12 cellular contexts compared by ENCODE assay signal in the genomic region with DNA sequence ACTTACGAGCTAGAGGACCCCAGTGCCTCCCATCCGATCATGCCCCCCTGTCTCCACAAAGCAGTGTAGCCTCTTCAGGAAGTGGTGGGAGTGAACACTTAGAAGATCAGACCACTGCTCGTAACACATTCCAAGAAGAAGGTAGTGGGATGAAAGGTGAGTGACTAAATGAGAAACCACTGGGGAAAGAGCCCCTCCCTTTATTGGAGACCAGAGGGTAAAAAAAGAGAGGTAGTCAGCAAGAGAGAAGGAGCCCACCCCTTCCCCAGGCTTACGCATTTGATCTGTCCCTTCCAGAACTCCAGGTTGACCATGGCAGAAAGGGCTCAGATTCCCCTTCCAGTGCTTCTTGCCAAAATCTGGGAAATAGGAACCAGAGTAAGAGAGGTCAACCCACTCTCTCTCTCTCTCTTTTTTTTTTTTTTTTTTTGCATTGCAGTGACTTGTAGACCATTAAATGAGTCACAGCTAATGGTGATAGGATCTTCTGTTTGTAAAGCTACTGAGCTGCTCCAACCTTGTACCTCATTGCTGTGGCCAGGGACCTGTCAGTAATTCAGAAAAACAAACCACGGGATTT.
A peak's percentile ranks its signal among the peaks of the same experiment; 100 is the strongest.
DNase-seq lines count a peak whose midpoint lies in the region; ATAC-seq and TF ChIP-seq lines count a peak whose summit lies in the region.
"Had no signal": no experiment of that assay in that cellular context is flagged by ENCODE, and none has a peak within 500 bp of the region (broad histone marks: within the 10 kb centered on the region; RNA-seq: fewer than 3 reads in every experiment).

No MANE protein-coding gene starts in this region.

- peak overlapping the region; percentile 58 to 69 (median 62) for H3K27ac ChIP-seq in gastrocnemius medialis
- no peak overlapping the region for H3K27ac ChIP-seq in thyroid gland
- H3K27ac ChIP-seq: uterus had no signal

- in situ Hi-C loops in gastrocnemius medialis (cut with MboI; ENCODE audit: low sequenced_read_pairs in 4 of 4) = no loop called here

- no peaks in the 10 kb centered on the region for H3K9me3 ChIP-seq in gastrocnemius medialis
- H3K9me3 ChIP-seq in thyroid gland = no peaks in the 10 kb centered on the region
- H3K9me3 ChIP-seq: uterus had no signal

- H3K4me1 Mint-ChIP-seq in activated CD4-positive, alpha-beta T cell treated with anti-CD3 and anti-CD28 coated beads, Interleukin-2, amount 10 ng/mL, durations not matched to agents 24 days and 14 days = peaks cover 57% of the 10 kb centered on the region

- no peak overlapping the region for H3K4me3 ChIP-seq in cardiac fibroblast (replicated peaks in 1 of 2; ENCODE audit: low read depth in 2 of 2, low read length in 2 of 2)
- H3K4me3 ChIP-seq in gastrocnemius medialis = no peak overlapping the region
- no peak overlapping the region for H3K4me3 ChIP-seq in thyroid gland (replicated peaks in 1 of 3)
- H3K4me3 ChIP-seq: uterus had no signal

- H3K36me3 Mint-ChIP-seq in activated CD4-positive, alpha-beta T cell treated with anti-CD3 and anti-CD28 coated beads, Interleukin-2, amount 10 ng/mL, durations not matched to agents 24 days and 14 days (ENCODE audit: low read depth) = no peaks in the 10 kb centered on the region

- no peak for TF ChIP-seq CTCF in cardiac fibroblast (IDR thresholded peaks at IDR 0.05; ENCODE audit: low read depth, low read length)
- TF ChIP-seq CTCF in gastrocnemius medialis (IDR thresholded peaks at IDR 0.05 in 4 of 5, conservative IDR thresholded peaks at IDR 0.05 in 1 of 5) = no peak
- no peak for TF ChIP-seq CTCF in thyroid gland (IDR thresholded peaks at IDR 0.05)

- H3K4me3 Mint-ChIP-seq in activated CD4-positive, alpha-beta T cell treated with anti-CD3 and anti-CD28 coated beads, Interleukin-2, amount 10 ng/mL, durations not matched to agents 24 days and 14 days = peak overlapping the region; percentile 63

- DNase-seq in activated CD4-positive, alpha-beta T cell treated with anti-CD3 and anti-CD28 coated beads, Interleukin-2, amount 10 ng/mL, durations not matched to agents 24 days and 14 days = no peak
- DNase-seq in activated CD4-positive, alpha-beta T cell treated with anti-CD3 and anti-CD28 coated beads, Interleukin-2, amount 50 U/mL, for 4 hours = no peak
- DNase-seq in RKO (ENCODE audit: low spot score) (peak; percentile 21), cardiac fibroblast (ENCODE audit: low read depth in 2 of 2) (peak; percentile 57 to 74), gastrocnemius medialis (no peak), NCI-H446 treated with DMSO at 0.1 percent for 48 hours (lab: John Stamatoyannopoulos, UW) (no peak), thyroid gland (no peak), DMS153 treated with DMSO at 0.1 percent for 48 hours (lab: John Stamatoyannopoulos, UW; ENCODE audit: unreplicated experiment) (no peak)
- DNase-seq: activated CD4-positive, CD25-positive, alpha-beta regulatory T cell; cortex of kidney; RPMI8226; uterus had no signal

- 80 to 83% methylated on average over 5 of the region's 5 CpGs for WGBS in thyroid gland, 2 donors

- TF ChIP-seq POLR2A in gastrocnemius medialis (IDR thresholded peaks at IDR 0.05) (no peak), thyroid gland (IDR thresholded peaks at IDR 0.05) (no peak)

- no peaks in the 10 kb centered on the region for H3K36me3 ChIP-seq in gastrocnemius medialis
- no peaks in the 10 kb centered on the region for H3K36me3 ChIP-seq in thyroid gland
- H3K36me3 ChIP-seq: uterus had no signal

- peaks cover 5% of the 10 kb centered on the region for H3K27me3 Mint-ChIP-seq in activated CD4-positive, alpha-beta T cell treated with anti-CD3 and anti-CD28 coated beads, Interleukin-2, amount 10 ng/mL, durations not matched to agents 24 days and 14 days

- ATAC-seq in gastrocnemius medialis = peak; percentile 31 to 60

- H3K27ac Mint-ChIP-seq in activated CD4-positive, alpha-beta T cell treated with anti-CD3 and anti-CD28 coated beads, Interleukin-2, amount 10 ng/mL, durations not matched to agents 24 days and 14 days = peak overlapping the region; percentile 76

- H3K27me3 ChIP-seq in gastrocnemius medialis = no peaks in the 10 kb centered on the region
- H3K27me3 ChIP-seq in thyroid gland = no peaks in the 10 kb centered on the region
- H3K27me3 ChIP-seq: uterus had no signal

- H3K4me1 ChIP-seq in gastrocnemius medialis = peaks cover 33 to 42% of the 10 kb centered on the region in 2 donors
- peaks cover 15 to 36% of the 10 kb centered on the region in 2 donors for H3K4me1 ChIP-seq in thyroid gland
- H3K4me1 ChIP-seq: uterus had no signal

- intact Hi-C loops in activated CD4-positive, alpha-beta T cell treated with anti-CD3 and anti-CD28 coated beads, Interleukin-2, amount 10 ng/mL, durations not matched to agents 24 days and 14 days (cut with micrococcal nuclease) = loop anchor here (1.0 kb wide), 2 partner anchors 36 to 296 kb away; a partner anchor contains a TSS
- intact Hi-C loops in gastrocnemius medialis (cut with DNase I; ENCODE audit: low total_unique reads) (no loop called here), thyroid gland (cut with DNase I) (no loop called here)

- peaks cover 5% of the 10 kb centered on the region for H3K9me3 Mint-ChIP-seq in activated CD4-positive, alpha-beta T cell treated with anti-CD3 and anti-CD28 coated beads, Interleukin-2, amount 10 ng/mL, durations not matched to agents 24 days and 14 days

Comparison
In these comparisons a context has a peak if more than half of its experiments do, and no peak if none do; other contexts are left out.
1. DNase-seq: peak in RKO (single experiment) and cardiac fibroblast (2 of 2); none in activated CD4-positive, alpha-beta T cell treated with anti-CD3 and anti-CD28 coated beads, Interleukin-2, amount 10 ng/mL, durations not matched to agents 24 days and 14 days (single experiment), activated CD4-positive, alpha-beta T cell treated with anti-CD3 and anti-CD28 coated beads, Interleukin-2, amount 50 U/mL, for 4 hours (0 of 2), gastrocnemius medialis (0 of 2), NCI-H446 treated with DMSO at 0.1 percent for 48 hours (single experiment), thyroid gland (0 of 2) and DMS153 treated with DMSO at 0.1 percent for 48 hours (single experiment).
2. H3K27ac ChIP-seq: peak in gastrocnemius medialis (4 of 4); none in thyroid gland (0 of 3).